ENCODE assay signal across 8 cellular contexts in the genomic region with DNA sequence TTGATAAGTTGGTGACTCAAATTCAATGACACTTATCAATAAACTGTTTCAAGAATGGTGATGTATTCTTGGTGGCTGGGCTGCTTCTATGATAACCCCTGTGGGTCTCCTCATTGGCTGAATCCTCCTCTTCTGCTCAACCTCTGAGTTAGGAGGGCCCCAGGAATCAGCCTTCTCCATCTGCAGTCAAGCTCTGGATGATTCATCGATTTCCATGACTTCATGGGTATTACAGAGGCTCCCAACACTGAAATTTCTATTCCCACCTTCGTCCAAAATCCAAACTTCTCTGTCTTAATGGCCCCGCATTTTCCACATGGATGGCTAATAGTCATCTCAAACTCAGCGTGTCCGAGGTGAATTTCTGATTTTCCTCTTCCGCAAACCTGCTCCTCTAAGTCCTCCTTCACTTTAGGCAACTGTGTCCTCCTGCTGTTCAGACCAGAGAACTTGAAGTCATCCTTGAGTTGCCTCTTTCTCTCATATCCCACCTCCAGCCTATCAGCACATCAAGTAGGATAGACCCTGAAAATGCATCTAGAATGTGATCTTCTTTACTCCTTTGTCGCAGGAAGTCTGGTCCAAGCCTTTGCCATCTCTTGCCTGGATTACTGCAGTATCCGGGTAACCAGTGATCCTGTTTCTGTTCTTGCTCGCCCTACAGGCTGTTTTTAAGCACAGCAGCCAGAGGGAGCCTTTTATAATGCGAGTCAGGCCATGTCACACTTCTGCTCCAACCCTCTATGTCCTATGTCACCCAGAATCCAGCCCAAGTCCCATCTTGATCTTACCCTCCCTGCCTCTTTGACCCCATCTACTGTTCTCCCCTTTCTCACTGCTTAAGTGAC. TPM values are rescaled to one million over a fixed set of nuclear protein-coding genes. Genes with fewer than 3 reads are reported as not detected.
DNase-seq lines count a peak whose midpoint lies in the region; ATAC-seq and TF ChIP-seq lines count a peak whose summit lies in the region.

No MANE protein-coding gene starts in this region.

- intact Hi-C loops in activated B cell treated with CpG ODN at 0.5 μM for 24 hours (cut with micrococcal nuclease) (no loop called here), right lobe of liver (cut with DNase I) (no loop called here), left cardiac atrium (cut with DNase I) (no loop called here)

- no peak for TF ChIP-seq POLR2A in right lobe of liver (IDR thresholded peaks at IDR 0.05)

- TF ChIP-seq CTCF in HL-60 (IDR thresholded peaks at IDR 0.05; ENCODE audit: insufficient read depth, low read length) (peak; percentile 50), activated B cell treated with CpG ODN at 0.5 μM for 24 hours (IDR thresholded peaks at IDR 0.05) (no peak), right lobe of liver (IDR thresholded peaks at IDR 0.05) (peak; percentile 8 to 79 (median 70))

- 86% methylated on average over 8 of the region's 10 CpGs for WGBS in right lobe of liver (ENCODE audit: insufficient coverage, low coverage, low lambda C conversion rate, missing lambda C conversion rate)

- peak; percentile 31 for ATAC-seq in activated B cell treated with CpG ODN at 0.5 μM for 24 hours (ENCODE audit: low read depth)
- peak; percentile 81 to 90 (median 88) for ATAC-seq in right lobe of liver
- ATAC-seq in HG02973 (IDR thresholded peaks at IDR 0.05; ENCODE audit: unreplicated experiment) = no peak
- no peak for ATAC-seq in GM21529 (IDR thresholded peaks at IDR 0.05; ENCODE audit: unreplicated experiment)
- ATAC-seq in left cardiac atrium = no peak

- H3K9me3 Mint-ChIP-seq in activated B cell treated with CpG ODN at 0.5 μM for 24 hours = no peaks in the 10 kb centered on the region

- no peaks in the 10 kb centered on the region for H3K27me3 Mint-ChIP-seq in activated B cell treated with CpG ODN at 0.5 μM for 24 hours

- H3K27ac ChIP-seq in HL-60 (replicated peaks) (no peak overlapping the region), right lobe of liver (no peak overlapping the region)

- POLR2A ChIA-PET in activated B cell treated with CpG ODN at 0.5 μM for 24 hours (lab: Charles Lee) = no interaction called here

- CTCF ChIA-PET in activated B cell treated with CpG ODN at 0.5 μM for 24 hours (lab: Charles Lee) = no interaction called here

- H3K4me3 ChIP-seq in HL-60 (replicated peaks; ENCODE audit: insufficient read depth, low read length) (no peak overlapping the region), right lobe of liver (no peak overlapping the region)

- H3K4me3 Mint-ChIP-seq in activated B cell treated with CpG ODN at 0.5 μM for 24 hours = no peak overlapping the region

- H3K36me3 Mint-ChIP-seq in activated B cell treated with CpG ODN at 0.5 μM for 24 hours (ENCODE audit: low read depth) = no peaks in the 10 kb centered on the region

- DNase-seq in A172 (ENCODE audit: low spot score) = peak; percentile 29
- DNase-seq in EL = peak; percentile 49
- DNase-seq in HL-60 (ENCODE audit: low read depth in 1 of 2, low spot score in 1 of 2) = peak in 1 of 2 experiments; percentile 33
- DNase-seq in activated B cell treated with CpG ODN at 0.5 μM for 24 hours = no peak
- no peak for DNase-seq in right lobe of liver
- no peak for DNase-seq in left cardiac atrium

- no peaks in the 10 kb centered on the region for H3K36me3 ChIP-seq in right lobe of liver

- no peaks in the 10 kb centered on the region for H3K4me1 Mint-ChIP-seq in activated B cell treated with CpG ODN at 0.5 μM for 24 hours

- no peaks in the 10 kb centered on the region for H3K9me3 ChIP-seq in right lobe of liver

- H3K4me1 ChIP-seq in right lobe of liver = no peaks in the 10 kb centered on the region

- no peak overlapping the region for H3K27ac Mint-ChIP-seq in activated B cell treated with CpG ODN at 0.5 μM for 24 hours

- no peaks in the 10 kb centered on the region for H3K27me3 ChIP-seq in HL-60 (ENCODE audit: insufficient read depth, poor library complexity, severe bottlenecking)
- H3K27me3 ChIP-seq in right lobe of liver = no peaks in the 10 kb centered on the region

RNA-seq across cellular contexts. Expression of gene IL7R, which starts 41.4 kb away (rescaled TPM):
- total RNA-seq in A172 (2014; rRNA removed; shearing (Covaris generic)) = 114 and 160 TPM in 2 replicates
- total RNA-seq in activated B cell treated with CpG ODN at 0.5 μM for 24 hours = 1.9 and 3.0 TPM in 2 replicates
- total RNA-seq in right lobe of liver = 1 to 10 TPM in 5 of 6 experiments, under 1 TPM in 1; 0.75 to 7.4 (median 2.2) TPM
- 10 to 100 TPM in 1 of 2 donors, 1 to 10 TPM in 1; 4.2 to 10.3 TPM for total RNA-seq in left cardiac atrium

Comparison
In these comparisons a context has a peak if more than half of its experiments do, and no peak if none do; other contexts are left out.
1. DNase-seq: peak in A172 (single experiment) and EL (single experiment); none in activated B cell treated with CpG ODN at 0.5 μM for 24 hours (single experiment), right lobe of liver (0 of 3) and left cardiac atrium (single experiment).
2. ATAC-seq: peak in activated B cell treated with CpG ODN at 0.5 μM for 24 hours (single experiment) and right lobe of liver (4 of 4); none in HG02973 (single experiment), GM21529 (single experiment) and left cardiac atrium (0 of 2).
3. RNA of gene IL7R, which starts 41.4 kb away (total RNA-seq): 114 to 160 TPM in A172; 4.2 to 10.3 TPM in left cardiac atrium, 0.75 to 7.4 TPM in right lobe of liver and 1.9 to 3.0 TPM in activated B cell treated with CpG ODN at 0.5 μM for 24 hours; every median in the first group is over 10 times any median in the second.